8 cellular contexts compared by ENCODE assay signal in genomic region chr12:13205809-13206559, GRCh38. TPM values are rescaled to one million over a fixed set of nuclear protein-coding genes. Genes with fewer than 3 reads are reported as not detected.
DNase-seq lines count a peak whose midpoint lies in the region; ATAC-seq, FAIRE-seq and TF ChIP-seq lines count a peak whose summit lies in the region.

No MANE protein-coding gene starts in this region.

- FAIRE-seq in bronchial epithelial cell (lab: Jason Lieb, UNC): peak; percentile 52

- H3K9me3 ChIP-seq in PC-3 (ENCODE audit: low read length) (no peaks in the 10 kb centered on the region), neuron (ENCODE audit: low read length) (no peaks in the 10 kb centered on the region), Caco-2 (no peaks in the 10 kb centered on the region)

- peaks cover 9% of the 10 kb centered on the region for H3F3A ChIP-seq in PC-3 (ENCODE audit: low read length, unreplicated experiment)

- POLR2A ChIA-PET in PC-3 (lab: Charles Lee; ENCODE audit: unreplicated experiment) (interaction anchor here (0.6 to 1.3 kb wide), 4 partner anchors 9 to 1378 kb away, joined by 3 to 36 read pairs (median 5); partner anchors contain the start of gene EMP1), Caco-2 (lab: Charles Lee) (no interaction called here)

- peak; percentile 76 for ATAC-seq in PC-3

- peak overlapping the region; percentile 91 for H3K27ac ChIP-seq in PC-3 (ENCODE audit: low read length)

- CTCF ChIA-PET in PC-3 (lab: Charles Lee) (interaction anchor here (0.6 to 1.0 kb wide), 2 partner anchors 108 to 305 kb away, joined by 3 to 6 read pairs; no protein-coding TSS in a partner anchor), Caco-2 (lab: Charles Lee) (interaction anchor here (0.6 to 1.4 kb wide), 2 partner anchors 10 to 84 kb away, joined by 5 to 6 read pairs; no protein-coding TSS in a partner anchor)

- H2AFZ ChIP-seq in PC-3 (ENCODE audit: low read length) (no peak overlapping the region), neuron (ENCODE audit: low read depth, low read length) (peak overlapping the region; percentile 12)

- H3K9me3 Mint-ChIP-seq in Caco-2 (ENCODE audit: unreplicated experiment): no peaks in the 10 kb centered on the region

- H3K4me1 ChIP-seq in PC-3 (ENCODE audit: insufficient read depth, low read length): peaks cover 75% of the 10 kb centered on the region
- H3K4me1 ChIP-seq in neuron (ENCODE audit: insufficient read depth, low read length): peaks cover 36% of the 10 kb centered on the region
- peaks cover 15% of the 10 kb centered on the region for H3K4me1 ChIP-seq in Caco-2

- BruUV-seq in PC-3 (replicated peaks; lab: Mats Ljungman, UMichigan): TSS peak; percentile 97
- no TSS peak for BruUV-seq in Caco-2 (replicated peaks; lab: Mats Ljungman, UMichigan)

- H3K9ac ChIP-seq in PC-3 (ENCODE audit: low read length): peak overlapping the region; percentile 41

- no peak overlapping the region for H3K4me3 ChIP-seq in PC-3 (ENCODE audit: low read length)
- H3K4me3 ChIP-seq in bronchial epithelial cell (ENCODE audit: low read depth, low read length): no peak overlapping the region
- H3K4me3 ChIP-seq in neuron (ENCODE audit: low read length): no peak overlapping the region
- no peak overlapping the region for H3K4me3 ChIP-seq in Caco-2 (ENCODE audit: low read depth, low read length)

- no peaks in the 10 kb centered on the region for H3K27me3 Mint-ChIP-seq in Caco-2 (ENCODE audit: insufficient read depth, unreplicated experiment)

- peak overlapping the region; percentile 75 for H3K4me2 ChIP-seq in PC-3 (ENCODE audit: low read length)

- H3K36me3 ChIP-seq in PC-3 (ENCODE audit: low read depth, low read length) (peaks cover 26% of the 10 kb centered on the region; the same call in 1 of the 2 replicates), bronchial epithelial cell (ENCODE audit: control insufficient read depth, insufficient read depth, low read length) (no peaks in the 10 kb centered on the region), neuron (ENCODE audit: insufficient read depth, low read length) (no peaks in the 10 kb centered on the region), Caco-2 (ENCODE audit: control insufficient read depth, insufficient read depth, low read length) (no peaks in the 10 kb centered on the region)

- H3K27me3 ChIP-seq in PC-3 (ENCODE audit: low read length) (no peaks in the 10 kb centered on the region), bronchial epithelial cell (ENCODE audit: control insufficient read depth, insufficient read depth, low read length) (no peaks in the 10 kb centered on the region), neuron (ENCODE audit: insufficient read depth, low read length) (no peaks in the 10 kb centered on the region), Caco-2 (replicated peaks; ENCODE audit: control insufficient read depth, insufficient read depth, low read length) (no peaks in the 10 kb centered on the region)

- no peak for TF ChIP-seq CTCF in PC-3 (conservative IDR thresholded peaks at IDR 0.05; ENCODE audit: low read depth, low read length)
- TF ChIP-seq CTCF in bronchial epithelial cell (IDR thresholded peaks at IDR 0.05; ENCODE audit: insufficient read depth, low read length, severe bottlenecking): no peak
- no peak for TF ChIP-seq CTCF in Caco-2 (IDR thresholded peaks at IDR 0.05; ENCODE audit: insufficient read depth in 1 of 2, low read depth in 1 of 2, low read length in 1 of 2, severe bottlenecking in 1 of 2, unreplicated experiment in 1 of 2)

- peaks cover 84% of the 10 kb centered on the region for H3K79me2 ChIP-seq in PC-3 (ENCODE audit: low read length)

- peaks cover 19% of the 10 kb centered on the region for H3K4me1 Mint-ChIP-seq in Caco-2 (ENCODE audit: low read depth, unreplicated experiment)

- no peaks in the 10 kb centered on the region for H3K36me3 Mint-ChIP-seq in Caco-2 (ENCODE audit: insufficient read depth, unreplicated experiment)

- peaks cover 28% of the 10 kb centered on the region for H4K20me1 ChIP-seq in PC-3 (ENCODE audit: low read length)

- DNase-seq in COLO829 (ENCODE audit: low spot score): peak; percentile 89
- peak; percentile 98 for DNase-seq in PC-3
- peak; percentile 95 for DNase-seq in bronchial epithelial cell (ENCODE audit: low read depth)
- no peak for DNase-seq in nucleus accumbens (lab: John Stamatoyannopoulos, UW)
- DNase-seq in putamen (ENCODE audit: low spot score): no peak
- no peak for DNase-seq in Caco-2
- DNase-seq in central memory CD4-positive, alpha-beta T cell: no peak

- intact Hi-C loops in PC-3 (cut with micrococcal nuclease): loop anchor here (1.0 to 5.0 kb wide), 4 partner anchors 9 to 204 kb away; partner anchors contain the start of gene HEBP1
- intact Hi-C loops in Caco-2 (cut with micrococcal nuclease; ENCODE audit: unreplicated experiment): no loop called here

- no peaks in the 10 kb centered on the region for H3K9me2 ChIP-seq in PC-3 (replicated peaks; ENCODE audit: low read length)

- H3K4me3 Mint-ChIP-seq in Caco-2 (ENCODE audit: unreplicated experiment): no peak overlapping the region

- no peak overlapping the region for H3K27ac Mint-ChIP-seq in Caco-2 (ENCODE audit: unreplicated experiment)

RNA-seq across cellular contexts. Expression of gene EMP1, which starts 9.5 kb away (rescaled TPM):
- total RNA-seq in PC-3 (2014; rRNA removed): 158 and 187 TPM in 2 replicates
- 15.6 and 21.3 TPM in 2 replicates for total RNA-seq in bronchial epithelial cell
- 6.6 and 10.2 TPM in 2 replicates for total RNA-seq in Caco-2 (2022)

Comparison
In these comparisons a context has a peak if more than half of its experiments do, and no peak if none do; other contexts are left out.
1. DNase-seq: peak in COLO829 (single experiment), PC-3 (single experiment) and bronchial epithelial cell (single experiment); none in nucleus accumbens (0 of 56), putamen (single experiment), Caco-2 (0 of 2) and central memory CD4-positive, alpha-beta T cell (single experiment).